In genomic region chr2:86027913-86028762, GRCh38 we compare ENCODE assay signal across 15 cellular contexts.
DNase-seq lines count a peak whose midpoint lies in the region; ATAC-seq lines count a peak whose summit lies in the region.
"Had no signal": no experiment of that assay in that cellular context is flagged by ENCODE, and none has a peak within 500 bp of the region (broad histone marks: within the 10 kb centered on the region; RNA-seq: fewer than 3 reads in every experiment).

No MANE protein-coding gene starts in this region.

- peaks cover 50% of the 10 kb centered on the region for H3K4me1 ChIP-seq in SJCRH30
- peaks cover 13 to 35% (median 24%) of the 10 kb centered on the region in 3 donors for H3K4me1 ChIP-seq in skeletal muscle tissue (ENCODE audit: control insufficient read depth in 3 of 3, insufficient read depth in 3 of 3, low read length in 3 of 3)

- peak; percentile 95 to 98 for DNase-seq in SJCRH30
- DNase-seq in dermis blood vessel endothelial cell: peak; percentile 46
- DNase-seq in left lobe of liver (ENCODE audit: low spot score): no peak
- DNase-seq in A172 (ENCODE audit: low spot score): no peak
- DNase-seq in kidney tubule cell (ENCODE audit: low spot score): no peak
- no peak for DNase-seq in GF-D8 (lab: John Stamatoyannopoulos, UW)
- no peak for DNase-seq in kidney glomerular epithelial cell (lab: John Stamatoyannopoulos, UW)
- DNase-seq: activated CD4-positive, alpha-beta T cell treated with anti-CD3 and anti-CD28 coated beads for 36 hours; activated naive CD4-positive, alpha-beta T cell treated with anti-CD3 and anti-CD28 coated beads, Interleukin-2, amount 50 U/mL, for 16 hours; mesendoderm; MM.1S; NCI-H187; stimulated activated CD4-positive, alpha-beta T cell treated with anti-CD3 and anti-CD28 coated beads, Interleukin-2, amount 100 ng/mL, for 48 hours; T1000 had no signal

- H3K9me3 ChIP-seq in SJCRH30 (replicated peaks): no peaks in the 10 kb centered on the region
- H3K9me3 ChIP-seq in skeletal muscle tissue (ENCODE audit: control insufficient read depth in 3 of 3, low read length in 3 of 3): no peaks in the 10 kb centered on the region

- H3K36me3 ChIP-seq in SJCRH30: peaks cover 75% of the 10 kb centered on the region
- peaks cover 67 to 75% (median 70%) of the 10 kb centered on the region in 3 donors for H3K36me3 ChIP-seq in skeletal muscle tissue (ENCODE audit: control insufficient read depth in 3 of 3, insufficient read depth in 3 of 3, low read length in 3 of 3)

- H3K27ac ChIP-seq in SJCRH30 (peak overlapping the region; percentile 85), skeletal muscle tissue (ENCODE audit: low read depth, low read length) (peak overlapping the region; percentile 57)

- H3K9ac ChIP-seq in skeletal muscle tissue (ENCODE audit: low read depth in 1 of 3, low read length in 3 of 3): peak overlapping the region in 1 of 3 donors; percentile 45

- peak; percentile 11 for ATAC-seq in left lobe of liver
- ATAC-seq: activated CD4-positive, alpha-beta T cell treated with anti-CD3 and anti-CD28 coated beads for 36 hours had no signal

- H3K4me3 ChIP-seq in SJCRH30: no peak overlapping the region
- H3K4me3 ChIP-seq in skeletal muscle tissue (ENCODE audit: low read length in 3 of 3): peak overlapping the region in 1 of 3 donors; percentile 35

- H3K27me3 ChIP-seq in SJCRH30 (no peaks in the 10 kb centered on the region), skeletal muscle tissue (ENCODE audit: control insufficient read depth in 3 of 3, insufficient read depth in 3 of 3, low read length in 3 of 3) (no peaks in the 10 kb centered on the region)

Comparison
In these comparisons a context has a peak if more than half of its experiments do, and no peak if none do; other contexts are left out.
1. DNase-seq: peak in SJCRH30 (2 of 2) and dermis blood vessel endothelial cell (single experiment); none in left lobe of liver (single experiment), A172 (single experiment), kidney tubule cell (single experiment), GF-D8 (single experiment) and kidney glomerular epithelial cell (single experiment).